Comparison of ENCODE assay signal across 8 cellular contexts in the genomic region with DNA sequence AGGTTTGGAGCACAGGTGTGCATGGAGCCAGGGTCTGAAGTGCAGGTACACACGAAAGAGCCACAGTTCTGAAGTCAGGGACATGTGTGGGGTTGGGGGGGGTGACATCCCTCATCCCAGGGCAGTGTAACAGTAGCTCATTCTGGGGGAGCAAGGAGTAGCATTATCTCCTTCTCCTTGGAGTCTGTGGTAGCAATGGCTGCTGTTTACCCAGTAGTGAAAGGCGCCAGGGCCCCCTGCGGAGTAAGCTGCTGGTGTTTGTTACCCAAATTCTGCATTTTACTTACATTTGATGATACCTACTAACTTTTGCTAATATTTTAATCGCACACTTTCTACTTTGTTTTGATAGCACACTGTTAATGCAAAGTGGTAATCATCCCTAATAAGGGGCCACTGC.
"Had no signal": no experiment of that assay in that cellular context is flagged by ENCODE, and none has a peak within 500 bp of the region (broad histone marks: within the 10 kb centered on the region; RNA-seq: fewer than 3 reads in every experiment).

No MANE protein-coding gene starts in this region.

- H3K4me3 Mint-ChIP-seq: H9, IgD-negative memory B cell had no signal

- DNase-seq: GOT3, H9, HCEC 1CT, KBM-7 had no signal

- H3K4me1 Mint-ChIP-seq: IgD-negative memory B cell had no signal

- H3K27ac Mint-ChIP-seq: H9, IgD-negative memory B cell had no signal

- FAIRE-seq: H54, HepG2, HTR-8/SVneo had no signal

- ATAC-seq: HepG2 had no signal

- H3K27me3 Mint-ChIP-seq: IgD-negative memory B cell had no signal
